ENCODE assay signal across 9 cellular contexts in the genomic region with DNA sequence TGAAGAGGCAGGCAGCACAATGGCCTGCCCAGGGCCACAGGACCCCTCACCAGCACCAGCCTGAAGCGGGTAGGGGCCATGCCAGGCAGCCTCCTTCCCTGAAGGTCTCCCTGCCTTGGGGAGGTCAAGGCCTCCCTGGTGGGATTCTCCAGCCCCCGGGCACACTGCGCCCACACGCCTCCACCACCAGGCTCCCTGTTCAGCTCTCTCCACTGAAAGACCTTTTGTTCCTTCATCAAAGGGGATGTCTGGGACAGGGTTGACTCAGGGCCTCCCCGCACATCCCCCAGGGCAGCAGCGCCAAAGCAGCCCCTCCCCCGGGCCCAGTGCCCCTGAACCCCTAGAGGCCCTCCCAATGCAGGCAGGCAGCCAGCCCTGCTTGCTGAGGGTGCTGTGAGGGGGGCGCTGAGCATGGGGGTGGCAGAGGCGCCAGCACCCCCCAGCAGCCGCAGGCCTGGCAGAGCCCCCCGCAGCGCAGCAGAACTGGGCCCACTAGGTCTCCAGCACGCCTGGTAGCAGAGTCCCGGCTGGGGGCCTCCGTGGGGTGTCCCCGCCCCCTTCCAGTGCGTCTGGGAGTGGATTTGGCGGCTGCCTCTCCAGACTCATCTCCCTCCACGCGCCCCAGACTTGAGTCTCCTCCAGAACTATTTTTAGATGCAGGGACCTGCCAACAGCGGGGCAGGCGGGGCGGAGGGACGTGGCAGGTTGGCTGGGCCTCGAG. TPM values are rescaled to one million over a fixed set of nuclear protein-coding genes. Genes with fewer than 3 reads are reported as not detected.
A peak's percentile ranks its signal among the peaks of the same experiment; 100 is the strongest.
DNase-seq lines count a peak whose midpoint lies in the region; ATAC-seq and TF ChIP-seq lines count a peak whose summit lies in the region.
"Had no signal": no experiment of that assay in that cellular context is flagged by ENCODE, and none has a peak within 500 bp of the region (broad histone marks: within the 10 kb centered on the region; RNA-seq: fewer than 3 reads in every experiment).

No MANE protein-coding gene starts in this region.

- CTCF ChIA-PET in AG04450 (lab: Charles Lee) = interaction anchor here (1.1 to 1.5 kb wide), 3 partner anchors 39 to 164 kb away, joined by 4 to 5 read pairs (median 5); no protein-coding TSS in a partner anchor

- peaks cover 3% of the 10 kb centered on the region for H3K27me3 Mint-ChIP-seq in nephron (ENCODE audit: low read depth)
- H3K27me3 Mint-ChIP-seq: activated naive CD8-positive, alpha-beta T cell had no signal

- 0 out of 2 replicates have a peak overlapping the region, but pooled peaks have one; percentile 2 for H3K4me3 ChIP-seq in AG04450 (ENCODE audit: low read depth, low read length)

- peak overlapping the region in 2 of 3 experiments; percentile 74 to 89 for H3K27ac Mint-ChIP-seq in nephron
- H3K27ac Mint-ChIP-seq: activated naive CD8-positive, alpha-beta T cell had no signal

- POLR2A ChIA-PET in AG04450 (lab: Yijun Ruan, JAX) = interaction anchor here (1.0 to 1.5 kb wide), 2 partner anchors 13 to 17 kb away, joined by 4 to 5 read pairs; partner anchors contain the start of gene BCAR1

- DNase-seq in AG04450 (ENCODE audit: low read depth, low spot score) = peak; percentile 74
- peak; percentile 33 for DNase-seq in NCI-H1694 treated with DMSO at 0.1 percent for 48 hours (lab: John Stamatoyannopoulos, UW)
- peak; percentile 26 to 37 for DNase-seq in erythroblast (lab: John Stamatoyannopoulos, UW)
- no peak for DNase-seq in OCI-M2 (lab: John Stamatoyannopoulos, UW; ENCODE audit: unreplicated experiment)
- no peak for DNase-seq in GM13977 (ENCODE audit: low spot score)
- no peak for DNase-seq in activated gamma-delta T cell (lab: John Stamatoyannopoulos, UW)

- no peaks in the 10 kb centered on the region for H3K27me3 ChIP-seq in AG04450 (ENCODE audit: control insufficient read depth, insufficient read depth, low read length)

- peaks cover 47% of the 10 kb centered on the region for H3K4me1 Mint-ChIP-seq in nephron

- TF ChIP-seq POLR2A in erythroblast (IDR thresholded peaks at IDR 0.05; ENCODE audit: low read length) = no peak

- no peak for TF ChIP-seq CTCF in AG04450 (IDR thresholded peaks at IDR 0.05; ENCODE audit: low read depth, low read length)
- TF ChIP-seq CTCF in nephron (IDR thresholded peaks at IDR 0.05; ENCODE audit: unreplicated experiment in 3 of 3) = no peak
- no peak for TF ChIP-seq CTCF in GM13977 (IDR thresholded peaks at IDR 0.05; ENCODE audit: extremely low read depth, insufficient read depth, missing control alignments)

- peaks cover 39% of the 10 kb centered on the region for H3K36me3 Mint-ChIP-seq in nephron (ENCODE audit: low read depth)
- H3K36me3 Mint-ChIP-seq: activated naive CD8-positive, alpha-beta T cell had no signal

- H3K27ac ChIP-seq in AG04450 (ENCODE audit: low read depth, low read length) = peak overlapping the region; percentile 98

- no peaks in the 10 kb centered on the region for H3K9me3 Mint-ChIP-seq in nephron

- no peak overlapping the region for H3K4me3 Mint-ChIP-seq in nephron
- H3K4me3 Mint-ChIP-seq: activated naive CD8-positive, alpha-beta T cell had no signal

- no peaks in the 10 kb centered on the region; the same call in 1 of the 2 replicates for H3K9me3 ChIP-seq in AG04450 (ENCODE audit: control insufficient read depth, insufficient read depth, low read length)

- no peak for ATAC-seq in HG02981 (IDR thresholded peaks at IDR 0.05; ENCODE audit: unreplicated experiment)

- in situ Hi-C loops in GM13977 (cut with MboI; ENCODE audit: low pct_unique_long_range_greater_than_20kb, low sequenced_read_pairs, unreplicated experiment) = no loop called here

RNA-seq across cellular contexts. Expression of gene BCAR1, which starts 13.1 kb away (rescaled TPM):
- polyA plus RNA-seq in AG04450 (2011; rRNA removed) = 16.1 and 26.9 TPM in 2 replicates
- polyA minus RNA-seq in AG04450 (2011; rRNA and poly(A)+ RNA removed) = 20.3 and 25.8 TPM in 2 replicates

RNA-seq across cellular contexts. Expression of gene CTRB1, which starts 19.5 kb away (rescaled TPM):
- polyA plus RNA-seq in AG04450 (2011; rRNA removed) = not detected in 2 replicates
- not detected in 2 replicates for polyA minus RNA-seq in AG04450 (2011; rRNA and poly(A)+ RNA removed)

RNA-seq across cellular contexts. Expression of gene CTRB2, which starts 31.3 kb away (rescaled TPM):
- not detected in 2 replicates for polyA plus RNA-seq in AG04450 (2011; rRNA removed)
- not detected in 2 replicates for polyA minus RNA-seq in AG04450 (2011; rRNA and poly(A)+ RNA removed)

Comparison
In these comparisons a context has a peak if more than half of its experiments do, and no peak if none do; other contexts are left out.
1. DNase-seq: peak in AG04450 (single experiment), NCI-H1694 treated with DMSO at 0.1 percent for 48 hours (single experiment) and erythroblast (2 of 2); none in OCI-M2 (single experiment), GM13977 (single experiment) and activated gamma-delta T cell (single experiment).